In genomic region chr6:33428891-33429744, GRCh38 we compare ENCODE assay signal across 7 cellular contexts. TPM values are rescaled to one million over a fixed set of nuclear protein-coding genes. Genes with fewer than 3 reads are reported as not detected.
A peak's percentile ranks its signal among the peaks of the same experiment; 100 is the strongest.
DNase-seq lines count a peak whose midpoint lies in the region; ATAC-seq and TF ChIP-seq lines count a peak whose summit lies in the region.
"Had no signal": no experiment of that assay in that cellular context is flagged by ENCODE, and none has a peak within 500 bp of the region (broad histone marks: within the 10 kb centered on the region; RNA-seq: fewer than 3 reads in every experiment).

No MANE protein-coding gene starts in this region.

- DNase-seq in CD8-positive, alpha-beta T cell, result no peak
- no peak for DNase-seq in activated B cell treated with CpG ODN at 0.5 μM for 24 hours
- no peak for DNase-seq in NCI-H1694 (lab: John Stamatoyannopoulos, UW)
- DNase-seq in AG20443 (ENCODE audit: low spot score), result no peak
- DNase-seq in mucosa of gallbladder (ENCODE audit: low spot score), result no peak

- H3K27ac ChIP-seq in CD8-positive, alpha-beta T cell (ENCODE audit: low read depth, low read length), result peak overlapping the region; percentile 53
- H3K27ac ChIP-seq in muscle layer of colon (ENCODE audit: low read depth, low read length), result peak overlapping the region; percentile 40

- no peaks in the 10 kb centered on the region for H3K36me3 ChIP-seq in CD8-positive, alpha-beta T cell (ENCODE audit: insufficient read depth, low read length)
- no peaks in the 10 kb centered on the region for H3K36me3 ChIP-seq in muscle layer of colon (ENCODE audit: insufficient read depth, low read length)

- POLR2A ChIA-PET in CD8-positive, alpha-beta T cell (lab: Charles Lee), result interaction anchor here (0.7 to 2.5 kb wide), 11 partner anchors 11 to 457 kb away, joined by 3 to 12 read pairs (median 4); partner anchors contain the start of genes CUTA, ITPR3, PHF1 and UQCC2
- POLR2A ChIA-PET in activated B cell treated with CpG ODN at 0.5 μM for 24 hours (lab: Charles Lee), result interaction anchor here (0.5 to 3.2 kb wide), 6 partner anchors 10 to 799 kb away, joined by 3 to 9 read pairs (median 6); partner anchors contain the start of genes RPS18, VPS52 and ZBTB9

- H3K4me1 ChIP-seq in CD8-positive, alpha-beta T cell (ENCODE audit: insufficient read depth, low read length), result peaks cover 69% of the 10 kb centered on the region
- H3K4me1 ChIP-seq in muscle layer of colon (ENCODE audit: insufficient read depth, low read length), result peaks cover 73% of the 10 kb centered on the region

- CTCF ChIA-PET in CD8-positive, alpha-beta T cell (lab: Charles Lee), result interaction anchor here (0.5 to 2.9 kb wide), 6 partner anchors 12 to 285 kb away, joined by 3 to 14 read pairs (median 4); partner anchors contain the start of genes CUTA and ZBTB9
- CTCF ChIA-PET in activated B cell treated with CpG ODN at 0.5 μM for 24 hours (lab: Charles Lee), result interaction anchor here (0.5 to 2.6 kb wide), 3 partner anchors 10 to 141 kb away, joined by 3 to 9 read pairs (median 3); partner anchors contain the start of genes CUTA and SYNGAP1

- no peaks in the 10 kb centered on the region for H3K27me3 ChIP-seq in CD8-positive, alpha-beta T cell (ENCODE audit: insufficient read depth, low read length)
- no peaks in the 10 kb centered on the region for H3K27me3 ChIP-seq in muscle layer of colon (ENCODE audit: control insufficient read depth in 1 of 2, insufficient read depth in 2 of 2, low read length in 2 of 2)

- H3K9ac ChIP-seq in muscle layer of colon (ENCODE audit: low read length), result no peak overlapping the region

- intact Hi-C loops in CD8-positive, alpha-beta T cell (cut with DNase I, micrococcal nuclease), result loop anchor here (1.0 to 10.0 kb wide), 4 partner anchors 11 to 312 kb away; partner anchors contain the start of genes CUTA (in 1 of the 2), RPS18 (in 1 of the 2) and VPS52 (in 1 of the 2)
- intact Hi-C loops in activated B cell treated with CpG ODN at 0.5 μM for 24 hours (cut with micrococcal nuclease), result loop anchor here (5.0 kb wide), 2 partner anchors 132 to 268 kb away; partner anchors contain the start of gene RGL2

- H3K36me3 Mint-ChIP-seq in CD8-positive, alpha-beta T cell, result peaks cover 10% of the 10 kb centered on the region
- H3K36me3 Mint-ChIP-seq in activated B cell treated with CpG ODN at 0.5 μM for 24 hours (ENCODE audit: low read depth), result no peaks in the 10 kb centered on the region

- TF ChIP-seq CTCF in CD8-positive, alpha-beta T cell (IDR thresholded peaks at IDR 0.05), result no peak
- TF ChIP-seq CTCF in activated B cell treated with CpG ODN at 0.5 μM for 24 hours (IDR thresholded peaks at IDR 0.05), result no peak

- H3K27me3 Mint-ChIP-seq in CD8-positive, alpha-beta T cell (ENCODE audit: low read depth), result no peaks in the 10 kb centered on the region
- H3K27me3 Mint-ChIP-seq in activated B cell treated with CpG ODN at 0.5 μM for 24 hours, result no peaks in the 10 kb centered on the region

- no peak for ATAC-seq in CD8-positive, alpha-beta T cell
- no peak for ATAC-seq in activated B cell treated with CpG ODN at 0.5 μM for 24 hours (ENCODE audit: low read depth)
- ATAC-seq: sciatic nerve had no signal

- H3K27ac Mint-ChIP-seq in CD8-positive, alpha-beta T cell, result peak overlapping the region; percentile 94
- H3K27ac Mint-ChIP-seq in activated B cell treated with CpG ODN at 0.5 μM for 24 hours, result peak overlapping the region; percentile 87

- peak overlapping the region; percentile 38 for H3K4me3 ChIP-seq in CD8-positive, alpha-beta T cell (ENCODE audit: low read depth, low read length)
- peak overlapping the region in 1 of 2 donors; percentile 59 for H3K4me3 ChIP-seq in muscle layer of colon (ENCODE audit: low read depth in 1 of 2, low read length in 2 of 2)

- H3K9me3 Mint-ChIP-seq in CD8-positive, alpha-beta T cell, result no peaks in the 10 kb centered on the region
- no peaks in the 10 kb centered on the region for H3K9me3 Mint-ChIP-seq in activated B cell treated with CpG ODN at 0.5 μM for 24 hours

- no peaks in the 10 kb centered on the region for H3K9me3 ChIP-seq in CD8-positive, alpha-beta T cell (ENCODE audit: low read length)
- H3K9me3 ChIP-seq in muscle layer of colon (ENCODE audit: low read length), result no peaks in the 10 kb centered on the region

- peak overlapping the region; percentile 93 for H3K4me3 Mint-ChIP-seq in CD8-positive, alpha-beta T cell
- H3K4me3 Mint-ChIP-seq in activated B cell treated with CpG ODN at 0.5 μM for 24 hours, result peak overlapping the region; percentile 87

- peaks cover 79% of the 10 kb centered on the region for H3K4me1 Mint-ChIP-seq in CD8-positive, alpha-beta T cell (ENCODE audit: low read depth)
- peaks cover 93% of the 10 kb centered on the region for H3K4me1 Mint-ChIP-seq in activated B cell treated with CpG ODN at 0.5 μM for 24 hours

RNA-seq across cellular contexts. Expression of gene SYNGAP1, which starts 9.3 kb away (rescaled TPM):
- total RNA-seq in CD8-positive, alpha-beta T cell, result 10 to 100 TPM; 54.3 to 64.1 TPM
- total RNA-seq in activated B cell treated with CpG ODN at 0.5 μM for 24 hours (19.5 and 25.4 TPM in 2 replicates), mucosa of gallbladder (31.0 TPM)

RNA-seq across cellular contexts. Expression of gene CUTA, which starts 11.2 kb away (rescaled TPM):
- 100 to 1,000 TPM; 159 to 177 TPM for total RNA-seq in CD8-positive, alpha-beta T cell
- total RNA-seq in activated B cell treated with CpG ODN at 0.5 μM for 24 hours (111 and 120 TPM in 2 replicates), mucosa of gallbladder (238 TPM)

RNA-seq across cellular contexts. Expression of gene PHF1, which starts 18.3 kb away (rescaled TPM):
- total RNA-seq in CD8-positive, alpha-beta T cell, result 100 to 1,000 TPM; 560 to 588 TPM
- total RNA-seq in activated B cell treated with CpG ODN at 0.5 μM for 24 hours (76.0 and 83.4 TPM in 2 replicates), mucosa of gallbladder (82.3 TPM)

RNA-seq across cellular contexts. Expression of gene ZBTB9, which starts 25.3 kb away (rescaled TPM):
- total RNA-seq in CD8-positive, alpha-beta T cell, result 1 to 10 TPM; 7.1 to 9.5 TPM
- 10.7 and 12.5 TPM in 2 replicates for total RNA-seq in activated B cell treated with CpG ODN at 0.5 μM for 24 hours
- 8.0 TPM for total RNA-seq in mucosa of gallbladder

RNA-seq across cellular contexts. Expression of gene KIFC1, which starts 37.5 kb away (rescaled TPM):
- 1 to 10 TPM; 1.6 to 2.1 TPM for total RNA-seq in CD8-positive, alpha-beta T cell
- 1.9 and 2.2 TPM in 2 replicates for total RNA-seq in activated B cell treated with CpG ODN at 0.5 μM for 24 hours
- 2.1 TPM for total RNA-seq in mucosa of gallbladder
